ENCODE assay signal across 10 cellular contexts in the genomic region with DNA sequence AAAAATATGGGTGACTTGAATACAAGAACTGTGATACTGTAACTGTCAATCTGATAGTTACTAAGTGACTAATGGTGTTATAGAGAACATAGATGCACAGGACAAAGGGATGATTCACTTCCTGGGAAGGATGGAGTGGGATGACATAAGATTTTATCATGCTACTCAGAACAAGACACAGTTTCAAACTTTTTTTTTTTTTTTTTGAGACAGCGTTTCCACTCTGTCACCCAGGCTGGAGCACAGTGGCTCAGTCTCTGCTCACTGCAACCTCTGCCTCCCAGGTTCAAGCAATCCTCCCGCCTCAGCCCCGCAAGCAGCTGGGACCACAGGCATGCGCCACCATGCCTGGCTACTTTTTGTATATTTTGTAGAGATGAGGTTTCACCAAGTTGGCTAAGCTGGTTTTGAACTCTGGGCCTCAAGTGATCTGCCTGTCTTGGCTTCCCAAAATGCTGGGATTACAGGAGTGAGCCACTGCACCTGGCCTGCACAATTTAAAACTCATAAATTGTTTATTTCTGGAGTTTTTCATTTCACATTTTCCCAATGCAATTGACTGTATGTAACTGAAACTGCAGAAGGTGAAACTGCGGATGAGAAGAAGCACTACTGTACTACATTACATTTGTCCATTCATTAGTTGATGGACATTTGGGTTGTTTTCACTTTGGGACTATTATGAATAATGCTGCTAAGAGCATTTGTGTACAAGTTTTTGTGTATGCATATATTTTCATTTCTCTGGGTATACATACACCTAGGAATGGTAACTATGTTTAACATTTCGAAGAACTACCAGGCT. TPM values are rescaled to one million over a fixed set of nuclear protein-coding genes. Genes with fewer than 3 reads are reported as not detected.
DNase-seq lines count a peak whose midpoint lies in the region; ATAC-seq lines count a peak whose summit lies in the region.
"Had no signal": no experiment of that assay in that cellular context is flagged by ENCODE, and none has a peak within 500 bp of the region (broad histone marks: within the 10 kb centered on the region; RNA-seq: fewer than 3 reads in every experiment).

No MANE protein-coding gene starts in this region.

- no peak for ATAC-seq in GM19324 (IDR thresholded peaks at IDR 0.05; ENCODE audit: low FRiP score, unreplicated experiment)

- DNase-seq in 8988T (peak; percentile 56), LHCN-M2 (ENCODE audit: low read depth) (peak; percentile 85), activated T-cell treated with anti-CD3 and anti-CD28 coated beads for 48 hours (ENCODE audit: low read depth) (peak; percentile 60), islet precursor cell (peak; percentile 78), NCI-H146 treated with DMSO at 0.1 percent for 48 hours (lab: John Stamatoyannopoulos, UW; ENCODE audit: unreplicated experiment) (no peak), activated gamma-delta T cell treated with Interleukin-2 at 50 U/mL for 16 hours (no peak), NCI-H2196 (lab: John Stamatoyannopoulos, UW; ENCODE audit: unreplicated experiment) (no peak)
- DNase-seq: DND-41 had no signal

RNA-seq across cellular contexts. Expression of a gene that starts 40.6 kb away (rescaled TPM):
- not detected in 2 replicates for total RNA-seq in LHCN-M2 (2014; rRNA removed)
- polyA plus RNA-seq in LHCN-M2 (2012) = not detected
- total RNA-seq: neural crest cell had no signal

RNA-seq across cellular contexts. Expression of a gene that starts 47.2 kb away (rescaled TPM):
- total RNA-seq in LHCN-M2 (2014; rRNA removed) = 2.0 and 2.7 TPM in 2 replicates
- polyA plus RNA-seq in LHCN-M2 (2012) = 0.92 TPM

Comparison
In these comparisons a context has a peak if more than half of its experiments do, and no peak if none do; other contexts are left out.
1. DNase-seq: peak in 8988T (single experiment), LHCN-M2 (single experiment), activated T-cell treated with anti-CD3 and anti-CD28 coated beads for 48 hours (single experiment) and islet precursor cell (single experiment); none in NCI-H146 treated with DMSO at 0.1 percent for 48 hours (single experiment), activated gamma-delta T cell treated with Interleukin-2 at 50 U/mL for 16 hours (single experiment) and NCI-H2196 (single experiment).